15 cellular contexts compared by ENCODE assay signal in genomic region chr1:219805191-219805590, GRCh38.
DNase-seq lines count a peak whose midpoint lies in the region; ATAC-seq and TF ChIP-seq lines count a peak whose summit lies in the region.
"Had no signal": no experiment of that assay in that cellular context is flagged by ENCODE, and none has a peak within 500 bp of the region (broad histone marks: within the 10 kb centered on the region; RNA-seq: fewer than 3 reads in every experiment).

No MANE protein-coding gene starts in this region.

- DNase-seq in left ventricle myocardium inferior (no peak), right cardiac atrium (no peak), LNCaP clone FGC (ENCODE audit: low read depth) (no peak), amniotic epithelial cell (ENCODE audit: low read depth) (peak; percentile 12), hepatic stellate cell (ENCODE audit: low spot score) (no peak), midbrain (lab: John Stamatoyannopoulos, UW) (no peak)
- DNase-seq in activated naive CD4-positive, alpha-beta T cell treated with anti-CD3 and anti-CD28 coated beads, Interleukin-2, amount 50 U/mL, for 16 hours, result no peak
- DNase-seq: activated CD4-positive, CD25-positive, alpha-beta regulatory T cell; activated effector memory CD4-positive, alpha-beta T cell treated with Interleukin-2 at 50 U/mL for 16 hours; aorta; C1 segment of cervical spinal cord; left ventricle myocardium superior; NCI-H226; stimulated activated naive CD8-positive, alpha-beta T cell treated with anti-CD3 and anti-CD28 coated beads, Interleukin-15, Interleukin-2, amounts not matched to agents 100 U/mL and 50 U/mL, for 24 hours had no signal

- H3K4me1 ChIP-seq in left ventricle myocardium inferior (no peaks in the 10 kb centered on the region), right cardiac atrium (ENCODE audit: control insufficient read depth, insufficient read depth, low read length) (no peaks in the 10 kb centered on the region)

- intact Hi-C loops in left ventricle myocardium inferior (cut with micrococcal nuclease), result loop anchor here (10.0 kb wide), 1 partner anchor 60 kb away; no protein-coding TSS in a partner anchor
- intact Hi-C loops in right cardiac atrium (cut with DNase I), result no loop called here

- no peaks in the 10 kb centered on the region for H3K36me3 ChIP-seq in left ventricle myocardium inferior

- no peak overlapping the region for H3K4me3 ChIP-seq in left ventricle myocardium inferior
- H3K4me3 ChIP-seq in right cardiac atrium (ENCODE audit: low read length), result no peak overlapping the region
- H3K4me3 ChIP-seq in LNCaP clone FGC (ENCODE audit: low read depth, low read length), result no peak overlapping the region

- H3K27me3 ChIP-seq in left ventricle myocardium inferior (ENCODE audit: low read depth) (no peaks in the 10 kb centered on the region), right cardiac atrium (ENCODE audit: control insufficient read depth, insufficient read depth) (no peaks in the 10 kb centered on the region)

- ATAC-seq in right cardiac atrium, result no peak
- no peak for ATAC-seq in GM21381 (IDR thresholded peaks at IDR 0.05; ENCODE audit: unreplicated experiment)
- ATAC-seq: left ventricle myocardium superior; stimulated activated naive CD8-positive, alpha-beta T cell treated with anti-CD3 and anti-CD28 coated beads, Interleukin-15, Interleukin-2, amounts not matched to agents 100 U/mL and 50 U/mL, for 24 hours had no signal

- H3K27ac ChIP-seq in left ventricle myocardium inferior (replicated peaks), result no peak overlapping the region
- H3K27ac ChIP-seq in right cardiac atrium (ENCODE audit: low read length), result no peak overlapping the region

- WGBS in right cardiac atrium, result 58% methylated on average over 6 of the region's 6 CpGs

- H3K9me3 ChIP-seq in left ventricle myocardium inferior (replicated peaks) (no peaks in the 10 kb centered on the region), right cardiac atrium (ENCODE audit: control insufficient read depth, low read length) (peaks cover 2% of the 10 kb centered on the region)

- peak; percentile 53 for TF ChIP-seq CTCF in left ventricle myocardium inferior (IDR thresholded peaks at IDR 0.05; ENCODE audit: borderline replicate concordance)
- TF ChIP-seq CTCF in LNCaP clone FGC (IDR thresholded peaks at IDR 0.05; ENCODE audit: control insufficient read depth, extremely low read depth, insufficient read depth), result peak; percentile 56
